ENCODE assay signal across 9 cellular contexts in genomic region chrX:15242899-15243555, GRCh38. TPM values are rescaled to one million over a fixed set of nuclear protein-coding genes. Genes with fewer than 3 reads are reported as not detected.
A peak's percentile ranks its signal among the peaks of the same experiment; 100 is the strongest.
DNase-seq lines count a peak whose midpoint lies in the region; ATAC-seq and TF ChIP-seq lines count a peak whose summit lies in the region.
"Had no signal": no experiment of that assay in that cellular context is flagged by ENCODE, and none has a peak within 500 bp of the region (broad histone marks: within the 10 kb centered on the region; RNA-seq: fewer than 3 reads in every experiment).

No MANE protein-coding gene starts in this region.

- DNase-seq in CD14-positive monocyte (ENCODE audit: low spot score) (no peak), NCI-H2227 (lab: John Stamatoyannopoulos, UW; ENCODE audit: unreplicated experiment) (peak; percentile 49), fibroblast of pulmonary artery (ENCODE audit: low read depth) (peak; percentile 65)
- DNase-seq in activated CD4-positive, alpha-beta T cell treated with anti-CD3 and anti-CD28 coated beads, Interleukin-2, amount 10 ng/mL, durations not matched to agents 7 days and 5 days: peak; percentile 53

- H3K9me3 ChIP-seq in parathyroid adenoma (ENCODE audit: control insufficient read depth, low read length): no peaks in the 10 kb centered on the region

- peak; percentile 53 for ATAC-seq in GM18907 (IDR thresholded peaks at IDR 0.05; ENCODE audit: unreplicated experiment)
- no peak for ATAC-seq in GM19328 (IDR thresholded peaks at IDR 0.05; ENCODE audit: unreplicated experiment)
- ATAC-seq in GM21390 (IDR thresholded peaks at IDR 0.05; ENCODE audit: unreplicated experiment): no peak

- H3K36me3 ChIP-seq in parathyroid adenoma (ENCODE audit: control insufficient read depth, insufficient read depth, low read length): no peaks in the 10 kb centered on the region

- POLR2A ChIA-PET in activated CD4-positive, alpha-beta T cell treated with anti-CD3 and anti-CD28 coated beads, Interleukin-2, amount 10 ng/mL, durations not matched to agents 7 days and 5 days (lab: Charles Lee): interaction anchor here (0.6 kb wide), 1 partner anchor 63 kb away, joined by 3 read pairs; no protein-coding TSS in a partner anchor

- CTCF ChIA-PET in activated CD4-positive, alpha-beta T cell treated with anti-CD3 and anti-CD28 coated beads, Interleukin-2, amount 10 ng/mL, durations not matched to agents 7 days and 5 days (lab: Charles Lee): interaction anchor here (1.1 to 1.4 kb wide), 3 partner anchors 9 to 16 kb away, joined by 3 read pairs; no protein-coding TSS in a partner anchor

- H3K27ac Mint-ChIP-seq in CD14-positive monocyte: no peak overlapping the region
- H3K27ac Mint-ChIP-seq in activated CD4-positive, alpha-beta T cell treated with anti-CD3 and anti-CD28 coated beads, Interleukin-2, amount 10 ng/mL, durations not matched to agents 7 days and 5 days: no peak overlapping the region
- H3K27ac Mint-ChIP-seq: IgD-negative memory B cell had no signal

- H3K27me3 Mint-ChIP-seq in CD14-positive monocyte (ENCODE audit: low read depth in 3 of 3): peaks cover 0 to 13% (median 0%) of the 10 kb centered on the region in 3 donors
- no peaks in the 10 kb centered on the region for H3K27me3 Mint-ChIP-seq in activated CD4-positive, alpha-beta T cell treated with anti-CD3 and anti-CD28 coated beads, Interleukin-2, amount 10 ng/mL, durations not matched to agents 7 days and 5 days

- H2AFZ ChIP-seq in parathyroid adenoma: no peak overlapping the region

- H3K4me1 ChIP-seq in parathyroid adenoma: no peaks in the 10 kb centered on the region

- no peak overlapping the region for H3K9ac ChIP-seq in parathyroid adenoma

- H3K27ac ChIP-seq in parathyroid adenoma: no peak overlapping the region

- no peaks in the 10 kb centered on the region for H3K4me1 Mint-ChIP-seq in CD14-positive monocyte
- H3K4me1 Mint-ChIP-seq in activated CD4-positive, alpha-beta T cell treated with anti-CD3 and anti-CD28 coated beads, Interleukin-2, amount 10 ng/mL, durations not matched to agents 7 days and 5 days: peaks cover 2% of the 10 kb centered on the region
- H3K4me1 Mint-ChIP-seq: IgD-negative memory B cell had no signal

- H3K36me3 Mint-ChIP-seq in CD14-positive monocyte: no peaks in the 10 kb centered on the region
- H3K36me3 Mint-ChIP-seq in activated CD4-positive, alpha-beta T cell treated with anti-CD3 and anti-CD28 coated beads, Interleukin-2, amount 10 ng/mL, durations not matched to agents 7 days and 5 days (ENCODE audit: low read depth): no peaks in the 10 kb centered on the region
- H3K36me3 Mint-ChIP-seq: IgD-negative memory B cell had no signal

- H3K4me3 ChIP-seq in fibroblast of pulmonary artery (replicated peaks; ENCODE audit: low read depth, low read length): no peak overlapping the region
- no peak overlapping the region for H3K4me3 ChIP-seq in parathyroid adenoma (ENCODE audit: low read depth, low read length)

- H3K9me3 Mint-ChIP-seq in CD14-positive monocyte: no peaks in the 10 kb centered on the region
- no peaks in the 10 kb centered on the region for H3K9me3 Mint-ChIP-seq in activated CD4-positive, alpha-beta T cell treated with anti-CD3 and anti-CD28 coated beads, Interleukin-2, amount 10 ng/mL, durations not matched to agents 7 days and 5 days

- peak; percentile 65 for TF ChIP-seq CTCF in CD14-positive monocyte (IDR thresholded peaks at IDR 0.05)
- TF ChIP-seq CTCF in fibroblast of pulmonary artery (IDR thresholded peaks at IDR 0.05; ENCODE audit: low read length, missing control alignments): peak; percentile 55
- peak; percentile 21 for TF ChIP-seq CTCF in parathyroid adenoma (IDR thresholded peaks at IDR 0.05)

- H3K4me2 ChIP-seq in parathyroid adenoma (ENCODE audit: low read length): no peak overlapping the region

- intact Hi-C loops in CD14-positive monocyte (cut with micrococcal nuclease): loop anchor here in 1 of 2 donors (5.0 to 10.0 kb wide), 2 partner anchors 1148 to 1206 kb away; no protein-coding TSS in a partner anchor

- H3K27me3 ChIP-seq in parathyroid adenoma (ENCODE audit: control insufficient read depth, insufficient read depth, low read length): no peaks in the 10 kb centered on the region

- no peaks in the 10 kb centered on the region for H3K79me2 ChIP-seq in parathyroid adenoma

- H3K4me3 Mint-ChIP-seq in CD14-positive monocyte: no peak overlapping the region
- H3K4me3 Mint-ChIP-seq in activated CD4-positive, alpha-beta T cell treated with anti-CD3 and anti-CD28 coated beads, Interleukin-2, amount 10 ng/mL, durations not matched to agents 7 days and 5 days: no peak overlapping the region
- H3K4me3 Mint-ChIP-seq: IgD-negative memory B cell had no signal

RNA-seq across cellular contexts. Expression of gene ASB9, which starts 26.9 kb away (rescaled TPM):
- polyA plus RNA-seq in CD14-positive monocyte: 1 to 10 TPM in 1 of 2 donors, under 1 TPM in 1; 0.63 to 1.4 TPM
- under 1 TPM; 0.44 to 0.67 TPM for total RNA-seq in activated CD4-positive, alpha-beta T cell treated with anti-CD3 and anti-CD28 coated beads, Interleukin-2, amount 10 ng/mL, durations not matched to agents 7 days and 5 days
- polyA plus RNA-seq: IgD-negative memory B cell had no signal
